1 cellular context compared by ENCODE assay signal in the genomic region with DNA sequence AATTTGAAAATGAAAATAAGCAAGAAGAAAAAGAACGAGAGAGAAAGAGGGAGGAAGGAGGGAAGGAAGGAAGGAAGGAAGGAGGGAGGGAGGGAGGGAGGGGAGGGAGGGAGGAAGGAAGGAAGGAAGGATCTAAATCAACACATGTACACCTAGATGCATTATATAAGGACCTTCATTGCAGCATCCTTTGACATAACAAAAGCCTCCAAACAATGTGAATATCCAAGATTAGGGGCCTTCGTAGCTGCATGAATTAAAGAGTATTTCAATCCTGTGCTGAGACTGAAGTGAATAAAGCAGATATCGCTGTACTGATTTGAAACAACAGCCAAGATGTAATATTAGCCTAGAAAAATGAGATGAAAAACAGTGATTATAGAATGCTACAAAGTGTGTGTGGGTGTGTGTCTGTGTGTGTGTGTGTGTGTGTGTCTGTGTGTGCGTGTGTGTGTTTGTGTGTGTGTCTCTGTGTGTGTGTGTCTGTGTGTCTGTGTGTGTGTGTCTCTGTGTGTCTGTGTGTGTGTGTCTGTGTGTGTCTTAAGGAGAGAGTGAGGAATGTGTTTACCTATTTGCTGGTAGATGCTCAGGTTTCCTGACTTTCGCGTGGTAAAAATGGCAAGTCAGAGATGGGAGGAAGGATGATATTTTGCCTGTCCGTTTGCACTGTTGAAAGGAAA.
TF ChIP-seq lines count a peak whose summit lies in the region.

No MANE protein-coding gene starts in this region.

TF ChIP-seq in HepG2, 621 proteins besides CTCF, POLR2A, EP300 and RAD21 (continued from another document and continues in another):
- TF ChIP-seq, protein P1, sequence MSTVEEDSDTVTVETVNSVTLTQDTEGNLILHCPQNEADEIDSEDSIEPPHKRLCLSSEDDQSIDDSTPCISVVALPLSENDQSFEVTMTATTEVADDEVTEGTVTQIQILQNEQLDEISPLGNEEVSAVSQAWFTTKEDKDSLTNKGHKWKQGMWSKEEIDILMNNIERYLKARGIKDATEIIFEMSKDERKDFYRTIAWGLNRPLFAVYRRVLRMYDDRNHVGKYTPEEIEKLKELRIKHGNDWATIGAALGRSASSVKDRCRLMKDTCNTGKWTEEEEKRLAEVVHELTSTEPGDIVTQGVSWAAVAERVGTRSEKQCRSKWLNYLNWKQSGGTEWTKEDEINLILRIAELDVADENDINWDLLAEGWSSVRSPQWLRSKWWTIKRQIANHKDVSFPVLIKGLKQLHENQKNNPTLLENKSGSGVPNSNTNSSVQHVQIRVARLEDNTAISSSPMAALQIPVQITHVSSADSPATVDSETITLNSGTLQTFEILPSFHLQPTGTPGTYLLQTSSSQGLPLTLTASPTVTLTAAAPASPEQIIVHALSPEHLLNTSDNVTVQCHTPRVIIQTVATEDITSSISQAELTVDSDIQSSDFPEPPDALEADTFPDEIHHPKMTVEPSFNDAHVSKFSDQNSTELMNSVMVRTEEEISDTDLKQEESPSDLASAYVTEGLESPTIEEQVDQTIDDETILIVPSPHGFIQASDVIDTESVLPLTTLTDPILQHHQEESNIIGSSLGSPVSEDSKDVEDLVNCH (CRISPR knock-in tag; IDR thresholded peaks at IDR 0.05): no peak
- TF ChIP-seq, protein P2, sequence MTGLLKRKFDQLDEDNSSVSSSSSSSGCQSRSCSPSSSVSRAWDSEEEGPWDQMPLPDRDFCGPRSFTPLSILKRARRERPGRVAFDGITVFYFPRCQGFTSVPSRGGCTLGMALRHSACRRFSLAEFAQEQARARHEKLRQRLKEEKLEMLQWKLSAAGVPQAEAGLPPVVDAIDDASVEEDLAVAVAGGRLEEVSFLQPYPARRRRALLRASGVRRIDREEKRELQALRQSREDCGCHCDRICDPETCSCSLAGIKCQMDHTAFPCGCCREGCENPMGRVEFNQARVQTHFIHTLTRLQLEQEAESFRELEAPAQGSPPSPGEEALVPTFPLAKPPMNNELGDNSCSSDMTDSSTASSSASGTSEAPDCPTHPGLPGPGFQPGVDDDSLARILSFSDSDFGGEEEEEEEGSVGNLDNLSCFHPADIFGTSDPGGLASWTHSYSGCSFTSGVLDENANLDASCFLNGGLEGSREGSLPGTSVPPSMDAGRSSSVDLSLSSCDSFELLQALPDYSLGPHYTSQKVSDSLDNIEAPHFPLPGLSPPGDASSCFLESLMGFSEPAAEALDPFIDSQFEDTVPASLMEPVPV (CRISPR knock-in tag; IDR thresholded peaks at IDR 0.05): no peak
- TF ChIP-seq MAFG (CRISPR knock-in tag; IDR thresholded peaks at IDR 0.05): no peak
- TF ChIP-seq, protein P3, sequence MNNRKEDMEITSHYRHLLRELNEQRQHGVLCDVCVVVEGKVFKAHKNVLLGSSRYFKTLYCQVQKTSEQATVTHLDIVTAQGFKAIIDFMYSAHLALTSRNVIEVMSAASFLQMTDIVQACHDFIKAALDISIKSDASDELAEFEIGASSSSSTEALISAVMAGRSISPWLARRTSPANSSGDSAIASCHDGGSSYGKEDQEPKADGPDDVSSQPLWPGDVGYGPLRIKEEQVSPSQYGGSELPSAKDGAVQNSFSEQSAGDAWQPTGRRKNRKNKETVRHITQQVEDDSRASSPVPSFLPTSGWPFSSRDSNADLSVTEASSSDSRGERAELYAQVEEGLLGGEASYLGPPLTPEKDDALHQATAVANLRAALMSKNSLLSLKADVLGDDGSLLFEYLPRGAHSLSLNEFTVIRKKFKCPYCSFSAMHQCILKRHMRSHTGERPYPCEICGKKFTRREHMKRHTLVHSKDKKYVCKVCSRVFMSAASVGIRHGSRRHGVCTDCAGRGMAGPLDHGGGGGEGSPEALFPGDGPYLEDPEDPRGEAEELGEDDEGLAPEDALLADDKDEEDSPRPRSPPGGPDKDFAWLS (CRISPR knock-in tag; IDR thresholded peaks at IDR 0.05; ENCODE audit: borderline replicate concordance): no peak
- TF ChIP-seq HNRNPK (IDR thresholded peaks at IDR 0.05; ENCODE audit: low read depth, low read length, poor library complexity, severe bottlenecking): peak; percentile 100
- no peak for TF ChIP-seq SATB2 (CRISPR knock-in tag; IDR thresholded peaks at IDR 0.05)
- TF ChIP-seq KLF13 (CRISPR knock-in tag; IDR thresholded peaks at IDR 0.05): no peak
- no peak for TF ChIP-seq HMG20B (CRISPR knock-in tag; conservative IDR thresholded peaks at IDR 0.05)
- TF ChIP-seq, protein P4, sequence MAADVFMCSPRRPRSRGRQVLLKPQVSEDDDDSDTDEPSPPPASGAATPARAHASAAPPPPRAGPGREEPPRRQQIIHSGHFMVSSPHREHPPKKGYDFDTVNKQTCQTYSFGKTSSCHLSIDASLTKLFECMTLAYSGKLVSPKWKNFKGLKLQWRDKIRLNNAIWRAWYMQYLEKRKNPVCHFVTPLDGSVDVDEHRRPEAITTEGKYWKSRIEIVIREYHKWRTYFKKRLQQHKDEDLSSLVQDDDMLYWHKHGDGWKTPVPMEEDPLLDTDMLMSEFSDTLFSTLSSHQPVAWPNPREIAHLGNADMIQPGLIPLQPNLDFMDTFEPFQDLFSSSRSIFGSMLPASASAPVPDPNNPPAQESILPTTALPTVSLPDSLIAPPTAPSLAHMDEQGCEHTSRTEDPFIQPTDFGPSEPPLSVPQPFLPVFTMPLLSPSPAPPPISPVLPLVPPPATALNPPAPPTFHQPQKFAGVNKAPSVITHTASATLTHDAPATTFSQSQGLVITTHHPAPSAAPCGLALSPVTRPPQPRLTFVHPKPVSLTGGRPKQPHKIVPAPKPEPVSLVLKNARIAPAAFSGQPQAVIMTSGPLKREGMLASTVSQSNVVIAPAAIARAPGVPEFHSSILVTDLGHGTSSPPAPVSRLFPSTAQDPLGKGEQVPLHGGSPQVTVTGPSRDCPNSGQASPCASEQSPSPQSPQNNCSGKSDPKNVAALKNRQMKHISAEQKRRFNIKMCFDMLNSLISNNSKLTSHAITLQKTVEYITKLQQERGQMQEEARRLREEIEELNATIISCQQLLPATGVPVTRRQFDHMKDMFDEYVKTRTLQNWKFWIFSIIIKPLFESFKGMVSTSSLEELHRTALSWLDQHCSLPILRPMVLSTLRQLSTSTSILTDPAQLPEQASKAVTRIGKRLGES (CRISPR knock-in tag; IDR thresholded peaks at IDR 0.05; ENCODE audit: borderline replicate concordance): no peak
- TF ChIP-seq TOPORS (CRISPR knock-in tag; IDR thresholded peaks at IDR 0.05): no peak
- TF ChIP-seq FOXM1 (CRISPR knock-in tag; IDR thresholded peaks at IDR 0.05): no peak
- TF ChIP-seq, protein P5, sequence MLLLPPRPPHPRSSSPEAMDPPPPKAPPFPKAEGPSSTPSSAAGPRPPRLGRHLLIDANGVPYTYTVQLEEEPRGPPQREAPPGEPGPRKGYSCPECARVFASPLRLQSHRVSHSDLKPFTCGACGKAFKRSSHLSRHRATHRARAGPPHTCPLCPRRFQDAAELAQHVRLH (CRISPR knock-in tag; IDR thresholded peaks at IDR 0.05; ENCODE audit: borderline replicate concordance, low read depth): no peak
- TF ChIP-seq, protein P6, sequence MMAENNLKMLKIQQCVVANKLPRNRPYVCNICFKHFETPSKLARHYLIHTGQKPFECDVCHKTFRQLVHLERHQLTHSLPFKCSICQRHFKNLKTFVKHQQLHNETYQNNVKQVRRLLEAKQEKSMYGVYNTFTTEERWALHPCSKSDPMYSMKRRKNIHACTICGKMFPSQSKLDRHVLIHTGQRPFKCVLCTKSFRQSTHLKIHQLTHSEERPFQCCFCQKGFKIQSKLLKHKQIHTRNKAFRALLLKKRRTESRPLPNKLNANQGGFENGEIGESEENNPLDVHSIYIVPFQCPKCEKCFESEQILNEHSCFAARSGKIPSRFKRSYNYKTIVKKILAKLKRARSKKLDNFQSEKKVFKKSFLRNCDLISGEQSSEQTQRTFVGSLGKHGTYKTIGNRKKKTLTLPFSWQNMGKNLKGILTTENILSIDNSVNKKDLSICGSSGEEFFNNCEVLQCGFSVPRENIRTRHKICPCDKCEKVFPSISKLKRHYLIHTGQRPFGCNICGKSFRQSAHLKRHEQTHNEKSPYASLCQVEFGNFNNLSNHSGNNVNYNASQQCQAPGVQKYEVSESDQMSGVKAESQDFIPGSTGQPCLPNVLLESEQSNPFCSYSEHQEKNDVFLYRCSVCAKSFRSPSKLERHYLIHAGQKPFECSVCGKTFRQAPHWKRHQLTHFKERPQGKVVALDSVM (CRISPR knock-in tag; IDR thresholded peaks at IDR 0.05): no peak
- TF ChIP-seq SKI (IDR thresholded peaks at IDR 0.05; ENCODE audit: partially characterized antibody): no peak
- no peak for TF ChIP-seq TP53 (CRISPR knock-in tag; conservative IDR thresholded peaks at IDR 0.05)
- TF ChIP-seq, protein P7, sequence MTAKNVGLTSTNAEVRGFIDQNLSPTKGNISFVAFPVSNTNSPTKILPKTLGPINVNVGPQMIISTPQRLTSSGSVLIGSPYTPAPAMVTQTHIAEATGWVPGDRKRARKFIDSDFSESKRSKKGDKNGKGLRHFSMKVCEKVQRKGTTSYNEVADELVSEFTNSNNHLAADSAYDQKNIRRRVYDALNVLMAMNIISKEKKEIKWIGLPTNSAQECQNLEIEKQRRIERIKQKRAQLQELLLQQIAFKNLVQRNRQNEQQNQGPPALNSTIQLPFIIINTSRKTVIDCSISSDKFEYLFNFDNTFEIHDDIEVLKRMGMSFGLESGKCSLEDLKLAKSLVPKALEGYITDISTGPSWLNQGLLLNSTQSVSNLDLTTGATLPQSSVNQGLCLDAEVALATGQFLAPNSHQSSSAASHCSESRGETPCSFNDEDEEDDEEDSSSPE (CRISPR knock-in tag; IDR thresholded peaks at IDR 0.05): no peak
- TF ChIP-seq, protein P8, sequence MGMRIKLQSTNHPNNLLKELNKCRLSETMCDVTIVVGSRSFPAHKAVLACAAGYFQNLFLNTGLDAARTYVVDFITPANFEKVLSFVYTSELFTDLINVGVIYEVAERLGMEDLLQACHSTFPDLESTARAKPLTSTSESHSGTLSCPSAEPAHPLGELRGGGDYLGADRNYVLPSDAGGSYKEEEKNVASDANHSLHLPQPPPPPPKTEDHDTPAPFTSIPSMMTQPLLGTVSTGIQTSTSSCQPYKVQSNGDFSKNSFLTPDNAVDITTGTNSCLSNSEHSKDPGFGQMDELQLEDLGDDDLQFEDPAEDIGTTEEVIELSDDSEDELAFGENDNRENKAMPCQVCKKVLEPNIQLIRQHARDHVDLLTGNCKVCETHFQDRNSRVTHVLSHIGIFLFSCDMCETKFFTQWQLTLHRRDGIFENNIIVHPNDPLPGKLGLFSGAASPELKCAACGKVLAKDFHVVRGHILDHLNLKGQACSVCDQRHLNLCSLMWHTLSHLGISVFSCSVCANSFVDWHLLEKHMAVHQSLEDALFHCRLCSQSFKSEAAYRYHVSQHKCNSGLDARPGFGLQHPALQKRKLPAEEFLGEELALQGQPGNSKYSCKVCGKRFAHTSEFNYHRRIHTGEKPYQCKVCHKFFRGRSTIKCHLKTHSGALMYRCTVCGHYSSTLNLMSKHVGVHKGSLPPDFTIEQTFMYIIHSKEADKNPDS (CRISPR knock-in tag; IDR thresholded peaks at IDR 0.05): no peak
- TF ChIP-seq, protein P9, sequence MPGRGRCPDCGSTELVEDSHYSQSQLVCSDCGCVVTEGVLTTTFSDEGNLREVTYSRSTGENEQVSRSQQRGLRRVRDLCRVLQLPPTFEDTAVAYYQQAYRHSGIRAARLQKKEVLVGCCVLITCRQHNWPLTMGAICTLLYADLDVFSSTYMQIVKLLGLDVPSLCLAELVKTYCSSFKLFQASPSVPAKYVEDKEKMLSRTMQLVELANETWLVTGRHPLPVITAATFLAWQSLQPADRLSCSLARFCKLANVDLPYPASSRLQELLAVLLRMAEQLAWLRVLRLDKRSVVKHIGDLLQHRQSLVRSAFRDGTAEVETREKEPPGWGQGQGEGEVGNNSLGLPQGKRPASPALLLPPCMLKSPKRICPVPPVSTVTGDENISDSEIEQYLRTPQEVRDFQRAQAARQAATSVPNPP (CRISPR knock-in tag; IDR thresholded peaks at IDR 0.05): no peak
- TF ChIP-seq, protein P10, sequence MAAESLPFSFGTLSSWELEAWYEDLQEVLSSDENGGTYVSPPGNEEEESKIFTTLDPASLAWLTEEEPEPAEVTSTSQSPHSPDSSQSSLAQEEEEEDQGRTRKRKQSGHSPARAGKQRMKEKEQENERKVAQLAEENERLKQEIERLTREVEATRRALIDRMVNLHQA (CRISPR knock-in tag; IDR thresholded peaks at IDR 0.05): no peak
- TF ChIP-seq MED8 (CRISPR knock-in tag; IDR thresholded peaks at IDR 0.05; ENCODE audit: insufficient replicate concordance): no peak
- no peak for TF ChIP-seq ZNF468 (CRISPR knock-in tag; IDR thresholded peaks at IDR 0.05)
- TF ChIP-seq ZBTB21 (CRISPR knock-in tag; IDR thresholded peaks at IDR 0.05): no peak
- TF ChIP-seq, protein P11, sequence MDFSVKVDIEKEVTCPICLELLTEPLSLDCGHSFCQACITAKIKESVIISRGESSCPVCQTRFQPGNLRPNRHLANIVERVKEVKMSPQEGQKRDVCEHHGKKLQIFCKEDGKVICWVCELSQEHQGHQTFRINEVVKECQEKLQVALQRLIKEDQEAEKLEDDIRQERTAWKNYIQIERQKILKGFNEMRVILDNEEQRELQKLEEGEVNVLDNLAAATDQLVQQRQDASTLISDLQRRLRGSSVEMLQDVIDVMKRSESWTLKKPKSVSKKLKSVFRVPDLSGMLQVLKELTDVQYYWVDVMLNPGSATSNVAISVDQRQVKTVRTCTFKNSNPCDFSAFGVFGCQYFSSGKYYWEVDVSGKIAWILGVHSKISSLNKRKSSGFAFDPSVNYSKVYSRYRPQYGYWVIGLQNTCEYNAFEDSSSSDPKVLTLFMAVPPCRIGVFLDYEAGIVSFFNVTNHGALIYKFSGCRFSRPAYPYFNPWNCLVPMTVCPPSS (IDR thresholded peaks at IDR 0.05): peak; percentile 85; the same call in 1 of the 2 replicates
- no peak for TF ChIP-seq ZFP82 (CRISPR knock-in tag; IDR thresholded peaks at IDR 0.05; ENCODE audit: borderline replicate concordance)
- no peak for TF ChIP-seq ZSCAN9 (CRISPR knock-in tag; IDR thresholded peaks at IDR 0.05; ENCODE audit: borderline replicate concordance)
- TF ChIP-seq KLF16 (CRISPR knock-in tag; IDR thresholded peaks at IDR 0.05): no peak
- TF ChIP-seq CAMTA2 (CRISPR knock-in tag; IDR thresholded peaks at IDR 0.05; ENCODE audit: borderline replicate concordance): no peak
- TF ChIP-seq, protein P12, sequence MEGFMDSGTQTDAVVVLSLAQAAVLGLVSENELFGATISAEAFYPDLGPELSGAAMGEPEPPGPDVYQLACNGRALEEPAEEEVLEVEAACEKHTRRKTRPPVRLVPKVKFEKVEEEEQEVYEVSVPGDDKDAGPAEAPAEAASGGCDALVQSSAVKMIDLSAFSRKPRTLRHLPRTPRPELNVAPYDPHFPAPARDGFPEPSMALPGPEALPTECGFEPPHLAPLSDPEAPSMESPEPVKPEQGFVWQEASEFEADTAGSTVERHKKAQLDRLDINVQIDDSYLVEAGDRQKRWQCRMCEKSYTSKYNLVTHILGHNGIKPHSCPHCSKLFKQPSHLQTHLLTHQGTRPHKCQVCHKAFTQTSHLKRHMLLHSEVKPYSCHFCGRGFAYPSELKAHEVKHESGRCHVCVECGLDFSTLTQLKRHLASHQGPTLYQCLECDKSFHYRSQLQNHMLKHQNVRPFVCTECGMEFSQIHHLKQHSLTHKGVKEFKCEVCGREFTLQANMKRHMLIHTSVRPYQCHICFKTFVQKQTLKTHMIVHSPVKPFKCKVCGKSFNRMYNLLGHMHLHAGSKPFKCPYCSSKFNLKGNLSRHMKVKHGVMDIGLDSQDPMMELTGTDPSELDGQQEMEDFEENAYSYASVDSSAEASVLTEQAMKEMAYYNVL (CRISPR knock-in tag; IDR thresholded peaks at IDR 0.05; ENCODE audit: borderline replicate concordance): 0 out of 2 replicates have a peak, but pooled peaks have one; percentile 12
- TF ChIP-seq ZNF616 (CRISPR knock-in tag; IDR thresholded peaks at IDR 0.05; ENCODE audit: low read depth): no peak
- no peak for TF ChIP-seq NR2F1 (CRISPR knock-in tag; IDR thresholded peaks at IDR 0.05)
- no peak for TF ChIP-seq TMF1 (CRISPR knock-in tag; IDR thresholded peaks at IDR 0.05; ENCODE audit: low read depth)
- no peak for TF ChIP-seq GTF2F1 (IDR thresholded peaks at IDR 0.05; ENCODE audit: low read length)
- no peak for TF ChIP-seq RARG (CRISPR knock-in tag; IDR thresholded peaks at IDR 0.05; ENCODE audit: low read depth)
- TF ChIP-seq ASH2L (IDR thresholded peaks at IDR 0.05; ENCODE audit: insufficient read length, low read depth, low read length): no peak
- no peak for TF ChIP-seq ELF4 (CRISPR knock-in tag; IDR thresholded peaks at IDR 0.05; ENCODE audit: borderline replicate concordance)
- TF ChIP-seq TBX3 (IDR thresholded peaks at IDR 0.05; ENCODE audit: borderline replicate concordance): no peak
- no peak for TF ChIP-seq RXRA (CRISPR knock-in tag; IDR thresholded peaks at IDR 0.05)
